Comparison of ENCODE assay signal across 2 cellular contexts in the genomic region with DNA sequence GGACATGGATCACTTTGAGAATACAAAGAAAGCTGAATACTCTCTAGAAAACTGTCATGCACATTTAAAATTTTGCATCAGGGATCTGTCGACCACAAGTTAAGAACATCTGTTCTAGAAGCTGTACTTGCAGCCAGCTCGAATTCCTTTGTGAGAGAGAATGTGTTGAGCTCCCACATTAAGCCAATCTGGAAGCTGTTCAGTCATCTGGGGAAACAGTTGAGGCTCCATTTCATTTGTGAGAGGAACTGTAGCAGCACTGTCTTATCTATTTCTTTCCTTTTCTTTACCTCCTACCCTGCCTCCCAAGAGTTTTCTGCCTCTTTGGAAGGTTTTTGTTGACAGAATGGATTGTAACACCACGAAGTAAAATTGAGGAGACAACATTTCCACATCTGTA.
TF ChIP-seq lines count a peak whose summit lies in the region.

No MANE protein-coding gene starts in this region.

TF ChIP-seq in IMR-90, 13 proteins besides CTCF, POLR2A, EP300 and RAD21:
- no peak for TF ChIP-seq CEBPB (IDR thresholded peaks at IDR 0.05; ENCODE audit: low read depth, low read length)
- TF ChIP-seq, protein P1, sequence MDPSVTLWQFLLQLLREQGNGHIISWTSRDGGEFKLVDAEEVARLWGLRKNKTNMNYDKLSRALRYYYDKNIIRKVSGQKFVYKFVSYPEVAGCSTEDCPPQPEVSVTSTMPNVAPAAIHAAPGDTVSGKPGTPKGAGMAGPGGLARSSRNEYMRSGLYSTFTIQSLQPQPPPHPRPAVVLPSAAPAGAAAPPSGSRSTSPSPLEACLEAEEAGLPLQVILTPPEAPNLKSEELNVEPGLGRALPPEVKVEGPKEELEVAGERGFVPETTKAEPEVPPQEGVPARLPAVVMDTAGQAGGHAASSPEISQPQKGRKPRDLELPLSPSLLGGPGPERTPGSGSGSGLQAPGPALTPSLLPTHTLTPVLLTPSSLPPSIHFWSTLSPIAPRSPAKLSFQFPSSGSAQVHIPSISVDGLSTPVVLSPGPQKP (IDR thresholded peaks at IDR 0.05; ENCODE audit: borderline replicate concordance, low read depth, low read length) = no peak
- TF ChIP-seq BHLHE40 (IDR thresholded peaks at IDR 0.05; ENCODE audit: low read depth, low read length) = no peak
- TF ChIP-seq CHD1 (IDR thresholded peaks at IDR 0.05; ENCODE audit: low read depth, low read length) = no peak
- TF ChIP-seq MXI1 (IDR thresholded peaks at IDR 0.05; ENCODE audit: borderline replicate concordance, low read depth, low read length) = no peak
- TF ChIP-seq, protein P2, sequence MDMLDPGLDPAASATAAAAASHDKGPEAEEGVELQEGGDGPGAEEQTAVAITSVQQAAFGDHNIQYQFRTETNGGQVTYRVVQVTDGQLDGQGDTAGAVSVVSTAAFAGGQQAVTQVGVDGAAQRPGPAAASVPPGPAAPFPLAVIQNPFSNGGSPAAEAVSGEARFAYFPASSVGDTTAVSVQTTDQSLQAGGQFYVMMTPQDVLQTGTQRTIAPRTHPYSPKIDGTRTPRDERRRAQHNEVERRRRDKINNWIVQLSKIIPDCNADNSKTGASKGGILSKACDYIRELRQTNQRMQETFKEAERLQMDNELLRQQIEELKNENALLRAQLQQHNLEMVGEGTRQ (IDR thresholded peaks at IDR 0.05; ENCODE audit: low read depth, low read length) = no peak
- TF ChIP-seq NFE2L2 (IDR thresholded peaks at IDR 0.05; ENCODE audit: low read depth, low read length) = no peak
- TF ChIP-seq MAFK (IDR thresholded peaks at IDR 0.05; ENCODE audit: low read depth, low read length) = no peak
- TF ChIP-seq FOS (IDR thresholded peaks at IDR 0.05; ENCODE audit: low read depth, low read length) = no peak
- no peak for TF ChIP-seq RCOR1 (IDR thresholded peaks at IDR 0.05; ENCODE audit: insufficient replicate concordance, low read length)
- TF ChIP-seq RFX5 (IDR thresholded peaks at IDR 0.05; ENCODE audit: low read depth, low read length) = no peak
- no peak for TF ChIP-seq SMC3 (IDR thresholded peaks at IDR 0.05; ENCODE audit: low read depth, low read length)
- TF ChIP-seq MAZ (IDR thresholded peaks at IDR 0.05; ENCODE audit: borderline replicate concordance, low read depth, low read length) = no peak
TF ChIP-seq in IMR-90: peak in this region for 0.

TF ChIP-seq in GM23338, 12 proteins besides CTCF, POLR2A, EP300 and RAD21:
- TF ChIP-seq NANOG (IDR thresholded peaks at IDR 0.05; ENCODE audit: borderline replicate concordance) = no peak
- TF ChIP-seq POLR2AphosphoS5 (IDR thresholded peaks at IDR 0.05; ENCODE audit: low read depth) = no peak
